1 cellular context compared by ENCODE assay signal in the genomic region with DNA sequence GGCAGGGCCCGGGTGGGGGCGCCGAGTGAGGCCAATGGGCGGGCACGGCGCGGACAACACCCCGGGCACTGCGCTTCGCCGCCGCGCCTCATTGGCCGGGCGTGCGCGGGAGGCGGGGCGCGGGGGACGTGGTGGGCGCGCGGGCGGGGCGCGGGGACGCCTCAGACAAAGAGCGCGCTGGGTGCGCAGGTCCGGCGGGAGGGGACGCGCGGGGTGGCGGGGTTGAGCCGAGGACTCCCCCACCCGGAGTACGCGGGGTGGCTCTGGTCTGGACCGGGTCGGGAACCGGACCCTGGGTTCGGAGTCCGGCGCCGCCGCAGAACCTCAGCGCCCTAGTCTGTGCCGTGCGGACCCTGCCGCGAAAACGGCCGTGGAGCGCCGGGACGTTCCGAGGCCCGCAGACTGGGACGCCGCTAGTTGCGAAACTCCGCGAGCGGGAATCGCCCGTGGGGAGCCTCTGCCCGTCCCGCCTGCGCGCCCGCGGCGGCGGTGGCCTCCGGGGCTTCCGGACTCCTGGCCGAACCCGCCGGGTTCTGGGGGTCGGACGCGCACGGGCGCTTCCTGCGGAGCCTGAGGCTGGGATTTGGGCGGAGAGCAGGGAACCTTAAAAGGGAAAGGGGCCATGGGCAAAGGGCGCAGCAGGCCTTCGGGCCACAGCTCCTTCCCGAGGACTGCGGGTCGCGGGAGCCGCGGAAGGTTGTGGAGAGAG.
A peak's percentile ranks its signal among the peaks of the same experiment; 100 is the strongest.
TF ChIP-seq lines count a peak whose summit lies in the region.

No MANE protein-coding gene starts in this region.

TF ChIP-seq in K562, 482 proteins besides CTCF, POLR2A, EP300 and RAD21 (continued from another document and continues in another):
- TF ChIP-seq, protein P1, sequence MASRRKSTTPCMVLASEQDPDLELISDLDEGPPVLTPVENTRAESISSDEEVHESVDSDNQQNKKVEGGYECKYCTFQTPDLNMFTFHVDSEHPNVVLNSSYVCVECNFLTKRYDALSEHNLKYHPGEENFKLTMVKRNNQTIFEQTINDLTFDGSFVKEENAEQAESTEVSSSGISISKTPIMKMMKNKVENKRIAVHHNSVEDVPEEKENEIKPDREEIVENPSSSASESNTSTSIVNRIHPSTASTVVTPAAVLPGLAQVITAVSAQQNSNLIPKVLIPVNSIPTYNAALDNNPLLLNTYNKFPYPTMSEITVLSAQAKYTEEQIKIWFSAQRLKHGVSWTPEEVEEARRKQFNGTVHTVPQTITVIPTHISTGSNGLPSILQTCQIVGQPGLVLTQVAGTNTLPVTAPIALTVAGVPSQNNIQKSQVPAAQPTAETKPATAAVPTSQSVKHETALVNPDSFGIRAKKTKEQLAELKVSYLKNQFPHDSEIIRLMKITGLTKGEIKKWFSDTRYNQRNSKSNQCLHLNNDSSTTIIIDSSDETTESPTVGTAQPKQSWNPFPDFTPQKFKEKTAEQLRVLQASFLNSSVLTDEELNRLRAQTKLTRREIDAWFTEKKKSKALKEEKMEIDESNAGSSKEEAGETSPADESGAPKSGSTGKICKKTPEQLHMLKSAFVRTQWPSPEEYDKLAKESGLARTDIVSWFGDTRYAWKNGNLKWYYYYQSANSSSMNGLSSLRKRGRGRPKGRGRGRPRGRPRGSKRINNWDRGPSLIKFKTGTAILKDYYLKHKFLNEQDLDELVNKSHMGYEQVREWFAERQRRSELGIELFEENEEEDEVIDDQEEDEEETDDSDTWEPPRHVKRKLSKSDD (conservative IDR thresholded peaks at IDR 0.05; ENCODE audit: low read length), result no peak
- TF ChIP-seq CCAR2 (IDR thresholded peaks at IDR 0.05; ENCODE audit: low read depth, low read length), result no peak
- TF ChIP-seq CAMTA2 (CRISPR knock-in tag; conservative IDR thresholded peaks at IDR 0.05), result no peak
- TF ChIP-seq ATF7 (IDR thresholded peaks at IDR 0.05), result no peak
- no peak for TF ChIP-seq SMC3 (conservative IDR thresholded peaks at IDR 0.05; ENCODE audit: insufficient read depth, low read depth, low read length)
- peak; percentile 73 to 74 for TF ChIP-seq NRF1 (conservative IDR thresholded peaks at IDR 0.05 in 1 of 2, IDR thresholded peaks at IDR 0.05 in 1 of 2)
- TF ChIP-seq, protein P2, sequence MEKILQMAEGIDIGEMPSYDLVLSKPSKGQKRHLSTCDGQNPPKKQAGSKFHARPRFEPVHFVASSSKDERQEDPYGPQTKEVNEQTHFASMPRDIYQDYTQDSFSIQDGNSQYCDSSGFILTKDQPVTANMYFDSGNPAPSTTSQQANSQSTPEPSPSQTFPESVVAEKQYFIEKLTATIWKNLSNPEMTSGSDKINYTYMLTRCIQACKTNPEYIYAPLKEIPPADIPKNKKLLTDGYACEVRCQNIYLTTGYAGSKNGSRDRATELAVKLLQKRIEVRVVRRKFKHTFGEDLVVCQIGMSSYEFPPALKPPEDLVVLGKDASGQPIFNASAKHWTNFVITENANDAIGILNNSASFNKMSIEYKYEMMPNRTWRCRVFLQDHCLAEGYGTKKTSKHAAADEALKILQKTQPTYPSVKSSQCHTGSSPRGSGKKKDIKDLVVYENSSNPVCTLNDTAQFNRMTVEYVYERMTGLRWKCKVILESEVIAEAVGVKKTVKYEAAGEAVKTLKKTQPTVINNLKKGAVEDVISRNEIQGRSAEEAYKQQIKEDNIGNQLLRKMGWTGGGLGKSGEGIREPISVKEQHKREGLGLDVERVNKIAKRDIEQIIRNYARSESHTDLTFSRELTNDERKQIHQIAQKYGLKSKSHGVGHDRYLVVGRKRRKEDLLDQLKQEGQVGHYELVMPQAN (IDR thresholded peaks at IDR 0.05; ENCODE audit: borderline replicate concordance), result no peak
- 0 out of 2 replicates have a peak, but pooled peaks have one; percentile 5 for TF ChIP-seq RB1 (IDR thresholded peaks at IDR 0.05; ENCODE audit: low read depth)
- peak; percentile 76 for TF ChIP-seq KDM2B (CRISPR knock-in tag; IDR thresholded peaks at IDR 0.05)
- TF ChIP-seq RBM14 (IDR thresholded peaks at IDR 0.05; ENCODE audit: borderline replicate concordance, insufficient read depth, low read depth, low read length), result no peak
- TF ChIP-seq MAZ (CRISPR knock-in tag; conservative IDR thresholded peaks at IDR 0.05 in 1 of 2, IDR thresholded peaks at IDR 0.05 in 1 of 2), result peak in 1 of 2 experiments; percentile 87; a peak in 1 of 4 replicates
- TF ChIP-seq TBL1XR1 (IDR thresholded peaks at IDR 0.05; ENCODE audit: low read length in 2 of 2), result no peak
- TF ChIP-seq ZFP36 (IDR thresholded peaks at IDR 0.05; ENCODE audit: low read depth, low read length, partially characterized antibody), result peak; percentile 43
- TF ChIP-seq HNRNPLL (IDR thresholded peaks at IDR 0.05; ENCODE audit: low read depth, low read length, poor library complexity, severe bottlenecking), result peak; percentile 59
- TF ChIP-seq STAG1 (CRISPR knock-in tag; IDR thresholded peaks at IDR 0.05; ENCODE audit: borderline replicate concordance), result no peak
- TF ChIP-seq YY1 (IDR thresholded peaks at IDR 0.05; ENCODE audit: borderline replicate concordance in 1 of 3, control insufficient read depth in 1 of 3, extremely low read depth in 1 of 3, insufficient read depth in 3 of 3, insufficient read length in 1 of 3, insufficient replicate concordance in 2 of 3, low read depth in 1 of 3, low read length in 2 of 3), result no peak
- TF ChIP-seq, protein P3, sequence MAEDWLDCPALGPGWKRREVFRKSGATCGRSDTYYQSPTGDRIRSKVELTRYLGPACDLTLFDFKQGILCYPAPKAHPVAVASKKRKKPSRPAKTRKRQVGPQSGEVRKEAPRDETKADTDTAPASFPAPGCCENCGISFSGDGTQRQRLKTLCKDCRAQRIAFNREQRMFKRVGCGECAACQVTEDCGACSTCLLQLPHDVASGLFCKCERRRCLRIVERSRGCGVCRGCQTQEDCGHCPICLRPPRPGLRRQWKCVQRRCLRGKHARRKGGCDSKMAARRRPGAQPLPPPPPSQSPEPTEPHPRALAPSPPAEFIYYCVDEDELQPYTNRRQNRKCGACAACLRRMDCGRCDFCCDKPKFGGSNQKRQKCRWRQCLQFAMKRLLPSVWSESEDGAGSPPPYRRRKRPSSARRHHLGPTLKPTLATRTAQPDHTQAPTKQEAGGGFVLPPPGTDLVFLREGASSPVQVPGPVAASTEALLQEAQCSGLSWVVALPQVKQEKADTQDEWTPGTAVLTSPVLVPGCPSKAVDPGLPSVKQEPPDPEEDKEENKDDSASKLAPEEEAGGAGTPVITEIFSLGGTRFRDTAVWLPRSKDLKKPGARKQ (CRISPR knock-in tag; IDR thresholded peaks at IDR 0.05), result no peak
- TF ChIP-seq FIP1L1 (IDR thresholded peaks at IDR 0.05; ENCODE audit: low read depth, low read length, poor library complexity, severe bottlenecking), result no peak
- TF ChIP-seq, protein P4, sequence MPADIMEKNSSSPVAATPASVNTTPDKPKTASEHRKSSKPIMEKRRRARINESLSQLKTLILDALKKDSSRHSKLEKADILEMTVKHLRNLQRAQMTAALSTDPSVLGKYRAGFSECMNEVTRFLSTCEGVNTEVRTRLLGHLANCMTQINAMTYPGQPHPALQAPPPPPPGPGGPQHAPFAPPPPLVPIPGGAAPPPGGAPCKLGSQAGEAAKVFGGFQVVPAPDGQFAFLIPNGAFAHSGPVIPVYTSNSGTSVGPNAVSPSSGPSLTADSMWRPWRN (IDR thresholded peaks at IDR 0.05; ENCODE audit: low read depth), result no peak
- TF ChIP-seq NFE2 (IDR thresholded peaks at IDR 0.05; ENCODE audit: low read depth), result no peak
- no peak for TF ChIP-seq LCOR (CRISPR knock-in tag; IDR thresholded peaks at IDR 0.05)
- peak; percentile 64 for TF ChIP-seq POLR2G (IDR thresholded peaks at IDR 0.05; ENCODE audit: low read depth, low read length)
- no peak; the same call in 1 of the 2 replicates for TF ChIP-seq ZFX (CRISPR knock-in tag; IDR thresholded peaks at IDR 0.05)
- peak; percentile 62; the same call in 1 of the 2 replicates for TF ChIP-seq CEBPG (CRISPR knock-in tag; IDR thresholded peaks at IDR 0.05)
- peak in 1 of 2 experiments; percentile 49; a peak in 2 of 4 replicates for TF ChIP-seq CEBPG (tag; conservative IDR thresholded peaks at IDR 0.05 in 1 of 2, IDR thresholded peaks at IDR 0.05 in 1 of 2)
- TF ChIP-seq NONO (IDR thresholded peaks at IDR 0.05; ENCODE audit: low read depth in 2 of 2, low read length in 1 of 2), result no peak
- TF ChIP-seq, protein P5, sequence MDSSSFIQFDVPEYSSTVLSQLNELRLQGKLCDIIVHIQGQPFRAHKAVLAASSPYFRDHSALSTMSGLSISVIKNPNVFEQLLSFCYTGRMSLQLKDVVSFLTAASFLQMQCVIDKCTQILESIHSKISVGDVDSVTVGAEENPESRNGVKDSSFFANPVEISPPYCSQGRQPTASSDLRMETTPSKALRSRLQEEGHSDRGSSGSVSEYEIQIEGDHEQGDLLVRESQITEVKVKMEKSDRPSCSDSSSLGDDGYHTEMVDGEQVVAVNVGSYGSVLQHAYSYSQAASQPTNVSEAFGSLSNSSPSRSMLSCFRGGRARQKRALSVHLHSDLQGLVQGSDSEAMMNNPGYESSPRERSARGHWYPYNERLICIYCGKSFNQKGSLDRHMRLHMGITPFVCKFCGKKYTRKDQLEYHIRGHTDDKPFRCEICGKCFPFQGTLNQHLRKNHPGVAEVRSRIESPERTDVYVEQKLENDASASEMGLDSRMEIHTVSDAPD (CRISPR knock-in tag; IDR thresholded peaks at IDR 0.05), result no peak
- TF ChIP-seq SREBF2 (CRISPR knock-in tag; IDR thresholded peaks at IDR 0.05), result no peak
- TF ChIP-seq RNF2 (IDR thresholded peaks at IDR 0.05), result no peak
- TF ChIP-seq, protein P6, sequence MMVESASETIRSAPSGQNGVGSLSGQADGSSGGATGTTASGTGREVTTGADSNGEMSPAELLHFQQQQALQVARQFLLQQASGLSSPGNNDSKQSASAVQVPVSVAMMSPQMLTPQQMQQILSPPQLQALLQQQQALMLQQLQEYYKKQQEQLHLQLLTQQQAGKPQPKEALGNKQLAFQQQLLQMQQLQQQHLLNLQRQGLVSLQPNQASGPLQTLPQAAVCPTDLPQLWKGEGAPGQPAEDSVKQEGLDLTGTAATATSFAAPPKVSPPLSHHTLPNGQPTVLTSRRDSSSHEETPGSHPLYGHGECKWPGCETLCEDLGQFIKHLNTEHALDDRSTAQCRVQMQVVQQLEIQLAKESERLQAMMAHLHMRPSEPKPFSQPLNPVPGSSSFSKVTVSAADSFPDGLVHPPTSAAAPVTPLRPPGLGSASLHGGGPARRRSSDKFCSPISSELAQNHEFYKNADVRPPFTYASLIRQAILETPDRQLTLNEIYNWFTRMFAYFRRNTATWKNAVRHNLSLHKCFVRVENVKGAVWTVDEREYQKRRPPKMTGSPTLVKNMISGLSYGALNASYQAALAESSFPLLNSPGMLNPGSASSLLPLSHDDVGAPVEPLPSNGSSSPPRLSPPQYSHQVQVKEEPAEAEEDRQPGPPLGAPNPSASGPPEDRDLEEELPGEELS (CRISPR knock-in tag; IDR thresholded peaks at IDR 0.05; ENCODE audit: borderline replicate concordance), result no peak
- TF ChIP-seq SRSF7 (optimal IDR thresholded peaks at IDR 0.05; ENCODE audit: low read depth, low read length), result no peak
- TF ChIP-seq SUPT5H (IDR thresholded peaks at IDR 0.05), result 0 out of 2 replicates have a peak, but pooled peaks have one; percentile 24
- TF ChIP-seq PHF8 (IDR thresholded peaks at IDR 0.05; ENCODE audit: borderline replicate concordance, low read length), result peak; percentile 64; the same call in 1 of the 2 replicates
- TF ChIP-seq RBM25 (IDR thresholded peaks at IDR 0.05; ENCODE audit: low read depth, low read length, severe bottlenecking), result peak; percentile 73
- TF ChIP-seq TBP (optimal IDR thresholded peaks at IDR 0.05; ENCODE audit: low read depth, low read length), result no peak
- TF ChIP-seq ZNF197 (CRISPR knock-in tag; IDR thresholded peaks at IDR 0.05; ENCODE audit: low read depth), result no peak
- no peak for TF ChIP-seq ZKSCAN3 (CRISPR knock-in tag; IDR thresholded peaks at IDR 0.05)
- no peak for TF ChIP-seq CBX2 (IDR thresholded peaks at IDR 0.05; ENCODE audit: insufficient read depth, low read length, poor library complexity, severe bottlenecking)
- no peak for TF ChIP-seq MBD2 (IDR thresholded peaks at IDR 0.05; ENCODE audit: borderline replicate concordance, low read depth)
- peak; percentile 54; the same call in 1 of the 2 replicates for TF ChIP-seq ZBTB7A (IDR thresholded peaks at IDR 0.05; ENCODE audit: borderline replicate concordance, control insufficient read depth, low read depth, low read length)
- TF ChIP-seq, protein P7, sequence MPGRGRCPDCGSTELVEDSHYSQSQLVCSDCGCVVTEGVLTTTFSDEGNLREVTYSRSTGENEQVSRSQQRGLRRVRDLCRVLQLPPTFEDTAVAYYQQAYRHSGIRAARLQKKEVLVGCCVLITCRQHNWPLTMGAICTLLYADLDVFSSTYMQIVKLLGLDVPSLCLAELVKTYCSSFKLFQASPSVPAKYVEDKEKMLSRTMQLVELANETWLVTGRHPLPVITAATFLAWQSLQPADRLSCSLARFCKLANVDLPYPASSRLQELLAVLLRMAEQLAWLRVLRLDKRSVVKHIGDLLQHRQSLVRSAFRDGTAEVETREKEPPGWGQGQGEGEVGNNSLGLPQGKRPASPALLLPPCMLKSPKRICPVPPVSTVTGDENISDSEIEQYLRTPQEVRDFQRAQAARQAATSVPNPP (IDR thresholded peaks at IDR 0.05; ENCODE audit: borderline replicate concordance, insufficient read depth, insufficient read length), result no peak
- no peak for TF ChIP-seq BRD9 (IDR thresholded peaks at IDR 0.05; ENCODE audit: low read depth, partially characterized antibody)
- TF ChIP-seq ZNF589 (CRISPR knock-in tag; IDR thresholded peaks at IDR 0.05; ENCODE audit: low read depth), result no peak
- TF ChIP-seq, protein P8, sequence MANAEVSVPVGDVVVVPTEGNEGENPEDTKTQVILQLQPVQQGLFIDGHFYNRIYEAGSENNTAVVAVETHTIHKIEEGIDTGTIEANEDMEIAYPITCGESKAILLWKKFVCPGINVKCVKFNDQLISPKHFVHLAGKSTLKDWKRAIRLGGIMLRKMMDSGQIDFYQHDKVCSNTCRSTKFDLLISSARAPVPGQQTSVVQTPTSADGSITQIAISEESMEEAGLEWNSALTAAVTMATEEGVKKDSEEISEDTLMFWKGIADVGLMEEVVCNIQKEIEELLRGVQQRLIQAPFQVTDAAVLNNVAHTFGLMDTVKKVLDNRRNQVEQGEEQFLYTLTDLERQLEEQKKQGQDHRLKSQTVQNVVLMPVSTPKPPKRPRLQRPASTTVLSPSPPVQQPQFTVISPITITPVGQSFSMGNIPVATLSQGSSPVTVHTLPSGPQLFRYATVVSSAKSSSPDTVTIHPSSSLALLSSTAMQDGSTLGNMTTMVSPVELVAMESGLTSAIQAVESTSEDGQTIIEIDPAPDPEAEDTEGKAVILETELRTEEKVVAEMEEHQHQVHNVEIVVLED (CRISPR knock-in tag; IDR thresholded peaks at IDR 0.05), result peak; percentile 90
- no peak for TF ChIP-seq ZNF143 (CRISPR knock-in tag; IDR thresholded peaks at IDR 0.05)
- TF ChIP-seq CEBPB (tag; IDR thresholded peaks at IDR 0.05), result peak; percentile 77
- no peak for TF ChIP-seq ERF (CRISPR knock-in tag; IDR thresholded peaks at IDR 0.05)
- TF ChIP-seq HNRNPK (IDR thresholded peaks at IDR 0.05; ENCODE audit: low read depth, low read length, poor library complexity, severe bottlenecking), result no peak
- no peak for TF ChIP-seq ZBTB8A (IDR thresholded peaks at IDR 0.05; ENCODE audit: partially characterized antibody)
